Comparison of ENCODE assay signal across 1 cellular context in genomic region chr1:17490667-17491066, GRCh38. TPM values are rescaled to one million over a fixed set of nuclear protein-coding genes. Genes with fewer than 3 reads are reported as not detected.
"Had no signal": no experiment of that assay in that cellular context is flagged by ENCODE, and none has a peak within 500 bp of the region (broad histone marks: within the 10 kb centered on the region; RNA-seq: fewer than 3 reads in every experiment).

No MANE protein-coding gene starts in this region.

RNA-seq across cellular contexts. Expression of gene ARHGEF10L, which starts 48.8 kb away (rescaled TPM):
- polyA plus RNA-seq: naive thymus-derived CD4-positive, alpha-beta T cell had no signal
